Comparison of ENCODE assay signal across 2 cellular contexts in genomic region chr19:43641333-43641732, GRCh38.
TF ChIP-seq lines count a peak whose summit lies in the region.

No MANE protein-coding gene starts in this region.

TF ChIP-seq in HEK293, 187 proteins besides CTCF, POLR2A, EP300 and RAD21:
- TF ChIP-seq KLF9 (tag by site-specific recombination; IDR thresholded peaks at IDR 0.05; ENCODE audit: low read depth) (no peak), ZNF76 (tag by site-specific recombination; IDR thresholded peaks at IDR 0.05; ENCODE audit: borderline replicate concordance, low read depth) (peak; percentile 91)

TF ChIP-seq in K562, 482 proteins besides CTCF, POLR2A, EP300 and RAD21:
- TF ChIP-seq BCL6 (CRISPR knock-in tag; IDR thresholded peaks at IDR 0.05) (no peak), HCFC1 (IDR thresholded peaks at IDR 0.05; ENCODE audit: low read depth, low read length) (peak; percentile 43), HDAC6 (IDR thresholded peaks at IDR 0.05; ENCODE audit: low read depth, low read length) (no peak), ZHX1 (conservative IDR thresholded peaks at IDR 0.05; ENCODE audit: low read length) (no peak), ZNF143 (CRISPR knock-in tag; IDR thresholded peaks at IDR 0.05) (0 out of 2 replicates have a peak, but pooled peaks have one; percentile 34), CTBP1 (IDR thresholded peaks at IDR 0.05; ENCODE audit: borderline replicate concordance) (peak; percentile 41; the same call in 1 of the 2 replicates), AFF1 (IDR thresholded peaks at IDR 0.05; ENCODE audit: low read depth in 1 of 2, partially characterized antibody in 2 of 2) (peak in 1 of 2 experiments; percentile 90), CBFA2T3 (IDR thresholded peaks at IDR 0.05) (no peak)
